Comparison of ENCODE assay signal across 23 cellular contexts in the genomic region with DNA sequence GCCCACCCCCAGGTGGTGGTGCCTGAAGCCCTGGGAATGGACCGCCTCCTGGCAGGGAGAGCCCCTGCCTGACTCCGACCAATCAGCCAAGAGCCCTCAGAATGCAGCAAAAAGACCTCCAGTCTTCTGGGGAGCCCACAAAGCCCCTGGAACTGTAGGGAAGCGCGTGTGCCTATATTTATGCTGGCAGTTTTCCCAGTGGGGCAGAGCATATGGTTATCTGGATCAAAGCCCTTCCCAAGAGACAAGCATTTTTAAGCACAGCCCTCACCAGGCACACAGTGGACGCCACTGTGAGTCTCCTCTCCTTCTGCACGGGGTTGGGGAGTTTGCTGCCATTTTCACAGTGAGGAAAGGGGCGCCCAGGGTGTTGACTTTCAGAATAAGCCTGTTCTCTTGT.
A peak's percentile ranks its signal among the peaks of the same experiment; 100 is the strongest.
DNase-seq lines count a peak whose midpoint lies in the region; ATAC-seq and TF ChIP-seq lines count a peak whose summit lies in the region.
"Had no signal": no experiment of that assay in that cellular context is flagged by ENCODE, and none has a peak within 500 bp of the region (broad histone marks: within the 10 kb centered on the region; RNA-seq: fewer than 3 reads in every experiment).

No MANE protein-coding gene starts in this region.

- H3K36me3 ChIP-seq in NT2/D1 (ENCODE audit: insufficient read depth, insufficient read length, low read length) (peaks cover 95% of the 10 kb centered on the region), stomach (peaks cover 56 to 99% (median 92%) of the 10 kb centered on the region in 4 donors)
- H3K36me3 ChIP-seq: colonic mucosa had no signal

- TF ChIP-seq POLR2A in stomach (IDR thresholded peaks at IDR 0.05) = no peak

- peak overlapping the region; percentile 46 to 48 for H3K27ac Mint-ChIP-seq in natural killer cell treated with Interleukin-12 subunit alpha and Interleukin-12 subunit beta and Interleukin-15 and Interleukin-18, amount 100 ng/mL, for 72 hours
- H3K27ac Mint-ChIP-seq in natural killer cell (no peak overlapping the region), glutamatergic neuron (ENCODE audit: unreplicated experiment) (peak overlapping the region; percentile 71)
- H3K27ac Mint-ChIP-seq in T-helper 2 cell treated with Interferon-gamma antibody and Interleukin-4, amounts not matched to agents 5 μg/mL and 100 μg/mL, for 36 hours = no peak overlapping the region
- H3K27ac Mint-ChIP-seq: progenitor cell of endocrine pancreas had no signal

- intact Hi-C loops in natural killer cell (cut with micrococcal nuclease) (no loop called here), stomach (cut with DNase I; ENCODE audit: low total_unique reads) (no loop called here)

- TF ChIP-seq EP300 in stomach (IDR thresholded peaks at IDR 0.05) = no peak

- H3K9me3 Mint-ChIP-seq in natural killer cell treated with Interleukin-12 subunit alpha and Interleukin-12 subunit beta and Interleukin-15 and Interleukin-18, amount 100 ng/mL, for 72 hours = no peaks in the 10 kb centered on the region
- no peaks in the 10 kb centered on the region for H3K9me3 Mint-ChIP-seq in natural killer cell
- H3K9me3 Mint-ChIP-seq in glutamatergic neuron (ENCODE audit: unreplicated experiment) = peaks cover 35% of the 10 kb centered on the region
- H3K9me3 Mint-ChIP-seq in T-helper 2 cell treated with Interferon-gamma antibody and Interleukin-4, amounts not matched to agents 5 μg/mL and 100 μg/mL, for 36 hours = no peaks in the 10 kb centered on the region
- H3K9me3 Mint-ChIP-seq: activated T-cell treated with anti-CD3 and anti-CD28 coated beads, Interleukin-2, amount 50 U/mL, for 4 hours; H9 had no signal

- H3K27me3 ChIP-seq in NT2/D1 (ENCODE audit: insufficient read depth, insufficient read length) (no peaks in the 10 kb centered on the region), stomach (no peaks in the 10 kb centered on the region)
- H3K27me3 ChIP-seq: adrenal gland, colonic mucosa, sigmoid colon had no signal

- H3K9me3 ChIP-seq in NT2/D1 (ENCODE audit: insufficient read depth, low read length) (no peaks in the 10 kb centered on the region), stomach (no peaks in the 10 kb centered on the region)
- H3K9me3 ChIP-seq: adrenal gland, colonic mucosa, mucosa of descending colon, sigmoid colon had no signal

- H3K27me3 Mint-ChIP-seq in natural killer cell treated with Interleukin-12 subunit alpha and Interleukin-12 subunit beta and Interleukin-15 and Interleukin-18, amount 100 ng/mL, for 72 hours = no peaks in the 10 kb centered on the region
- H3K27me3 Mint-ChIP-seq in natural killer cell (ENCODE audit: low read depth in 2 of 2) (no peaks in the 10 kb centered on the region), glutamatergic neuron (ENCODE audit: unreplicated experiment) (peaks cover 25% of the 10 kb centered on the region)
- no peaks in the 10 kb centered on the region for H3K27me3 Mint-ChIP-seq in T-helper 2 cell treated with Interferon-gamma antibody and Interleukin-4, amounts not matched to agents 5 μg/mL and 100 μg/mL, for 36 hours (ENCODE audit: low read depth)
- H3K27me3 Mint-ChIP-seq: progenitor cell of endocrine pancreas had no signal

- peaks cover 15 to 25% of the 10 kb centered on the region in 2 donors for H3K4me1 Mint-ChIP-seq in natural killer cell treated with Interleukin-12 subunit alpha and Interleukin-12 subunit beta and Interleukin-15 and Interleukin-18, amount 100 ng/mL, for 72 hours (ENCODE audit: low read depth in 2 of 2)
- peaks cover 18 to 27% of the 10 kb centered on the region in 2 donors for H3K4me1 Mint-ChIP-seq in natural killer cell
- peaks cover 24% of the 10 kb centered on the region for H3K4me1 Mint-ChIP-seq in glutamatergic neuron (ENCODE audit: low read depth, unreplicated experiment)
- H3K4me1 Mint-ChIP-seq in T-helper 2 cell treated with Interferon-gamma antibody and Interleukin-4, amounts not matched to agents 5 μg/mL and 100 μg/mL, for 36 hours (ENCODE audit: low read depth) = peaks cover under 1% of the 10 kb centered on the region
- H3K4me1 Mint-ChIP-seq: H9 had no signal

- no peak for DNase-seq in natural killer cell treated with Interleukin-12 subunit alpha and Interleukin-12 subunit beta and Interleukin-15 and Interleukin-18, amount 100 ng/mL, for 72 hours (ENCODE audit: low spot score)
- DNase-seq in natural killer cell = no peak
- no peak for DNase-seq in NT2/D1 (ENCODE audit: low read depth, low spot score)
- no peak for DNase-seq in glutamatergic neuron
- no peak for DNase-seq in T-helper 2 cell treated with Interferon-gamma antibody and Interleukin-4, amounts not matched to agents 5 μg/mL and 100 μg/mL, for 36 hours (ENCODE audit: low spot score)
- no peak for DNase-seq in activated CD4-positive, CD25-positive, alpha-beta regulatory T cell treated with anti-CD3 and anti-CD28 coated beads, Interleukin-2, amount 50 U/mL, for 72 hours
- no peak for DNase-seq in stomach
- DNase-seq: ACHN; activated CD4-positive, alpha-beta T cell treated with anti-CD3 and anti-CD28 coated beads for 4 hours; activated naive CD4-positive, alpha-beta T cell treated with Interleukin-2 at 50 U/mL for 16 hours; activated T-cell treated with anti-CD3 and anti-CD28 coated beads, Interleukin-2, amount 50 U/mL, for 4 hours; adrenal gland; colonic mucosa; DMS153; H9; mucosa of descending colon; NCI-H1048; PC-9; sigmoid colon; stimulated activated CD4-positive, alpha-beta T cell treated with anti-CD3 and anti-CD28 coated beads, Interleukin-15, amount 100 ng/mL, for 24 hours had no signal

- no peak overlapping the region for H3K27ac ChIP-seq in stomach
- H3K27ac ChIP-seq: C4-2B, colonic mucosa, PC-9, sigmoid colon had no signal

- no peak for ATAC-seq in natural killer cell treated with Interleukin-12 subunit alpha and Interleukin-12 subunit beta and Interleukin-15 and Interleukin-18, amount 100 ng/mL, for 72 hours
- no peak for ATAC-seq in natural killer cell
- ATAC-seq: activated T-cell treated with anti-CD3 and anti-CD28 coated beads, Interleukin-2, amount 50 U/mL, for 4 hours; mucosa of descending colon had no signal

- H3K4me1 ChIP-seq in NT2/D1 (ENCODE audit: insufficient read depth, insufficient read length) (peaks cover 12% of the 10 kb centered on the region), stomach (peaks cover 0 to 15% (median 0%) of the 10 kb centered on the region in 4 donors)
- H3K4me1 ChIP-seq: adrenal gland, colonic mucosa, sigmoid colon had no signal

- H3K4me3 ChIP-seq in NT2/D1 (ENCODE audit: insufficient read length, low read depth) (no peak overlapping the region), stomach (no peak overlapping the region)
- H3K4me3 ChIP-seq: adrenal gland, colonic mucosa, lung, mucosa of descending colon, PC-9, sigmoid colon had no signal

- no peak overlapping the region for H3K4me3 Mint-ChIP-seq in natural killer cell treated with Interleukin-12 subunit alpha and Interleukin-12 subunit beta and Interleukin-15 and Interleukin-18, amount 100 ng/mL, for 72 hours
- H3K4me3 Mint-ChIP-seq in natural killer cell (no peak overlapping the region), glutamatergic neuron (ENCODE audit: unreplicated experiment) (peak overlapping the region; percentile 50)
- no peak overlapping the region for H3K4me3 Mint-ChIP-seq in T-helper 2 cell treated with Interferon-gamma antibody and Interleukin-4, amounts not matched to agents 5 μg/mL and 100 μg/mL, for 36 hours
- H3K4me3 Mint-ChIP-seq: activated T-cell treated with anti-CD3 and anti-CD28 coated beads, Interleukin-2, amount 50 U/mL, for 4 hours; H9 had no signal

- TF ChIP-seq CTCF in natural killer cell (IDR thresholded peaks at IDR 0.05) (no peak), glutamatergic neuron (IDR thresholded peaks at IDR 0.05; ENCODE audit: partially characterized antibody, unreplicated experiment) (no peak), stomach (IDR thresholded peaks at IDR 0.05) (no peak)

- H3K36me3 Mint-ChIP-seq in natural killer cell treated with Interleukin-12 subunit alpha and Interleukin-12 subunit beta and Interleukin-15 and Interleukin-18, amount 100 ng/mL, for 72 hours = no peaks in the 10 kb centered on the region
- H3K36me3 Mint-ChIP-seq in natural killer cell (no peaks in the 10 kb centered on the region), glutamatergic neuron (ENCODE audit: unreplicated experiment) (no peaks in the 10 kb centered on the region)
- H3K36me3 Mint-ChIP-seq in T-helper 2 cell treated with Interferon-gamma antibody and Interleukin-4, amounts not matched to agents 5 μg/mL and 100 μg/mL, for 36 hours (ENCODE audit: low read depth) = peaks cover 11% of the 10 kb centered on the region

- H3K9ac ChIP-seq in NT2/D1 (ENCODE audit: insufficient read length, low read depth) = peak overlapping the region; percentile 42

- WGBS in stomach, 5 donors = 66 to 80% (median 69%) methylated on average over 7 of the region's 7 CpGs

Comparison
In these comparisons a context has a peak if more than half of its experiments do, and no peak if none do; other contexts are left out.
1. H3K27ac Mint-ChIP-seq: peak in natural killer cell treated with Interleukin-12 subunit alpha and Interleukin-12 subunit beta and Interleukin-15 and Interleukin-18, amount 100 ng/mL, for 72 hours (2 of 2) and glutamatergic neuron (single experiment); none in natural killer cell (0 of 2) and T-helper 2 cell treated with Interferon-gamma antibody and Interleukin-4, amounts not matched to agents 5 μg/mL and 100 μg/mL, for 36 hours (single experiment).